1 cellular context compared by ENCODE assay signal in the genomic region with DNA sequence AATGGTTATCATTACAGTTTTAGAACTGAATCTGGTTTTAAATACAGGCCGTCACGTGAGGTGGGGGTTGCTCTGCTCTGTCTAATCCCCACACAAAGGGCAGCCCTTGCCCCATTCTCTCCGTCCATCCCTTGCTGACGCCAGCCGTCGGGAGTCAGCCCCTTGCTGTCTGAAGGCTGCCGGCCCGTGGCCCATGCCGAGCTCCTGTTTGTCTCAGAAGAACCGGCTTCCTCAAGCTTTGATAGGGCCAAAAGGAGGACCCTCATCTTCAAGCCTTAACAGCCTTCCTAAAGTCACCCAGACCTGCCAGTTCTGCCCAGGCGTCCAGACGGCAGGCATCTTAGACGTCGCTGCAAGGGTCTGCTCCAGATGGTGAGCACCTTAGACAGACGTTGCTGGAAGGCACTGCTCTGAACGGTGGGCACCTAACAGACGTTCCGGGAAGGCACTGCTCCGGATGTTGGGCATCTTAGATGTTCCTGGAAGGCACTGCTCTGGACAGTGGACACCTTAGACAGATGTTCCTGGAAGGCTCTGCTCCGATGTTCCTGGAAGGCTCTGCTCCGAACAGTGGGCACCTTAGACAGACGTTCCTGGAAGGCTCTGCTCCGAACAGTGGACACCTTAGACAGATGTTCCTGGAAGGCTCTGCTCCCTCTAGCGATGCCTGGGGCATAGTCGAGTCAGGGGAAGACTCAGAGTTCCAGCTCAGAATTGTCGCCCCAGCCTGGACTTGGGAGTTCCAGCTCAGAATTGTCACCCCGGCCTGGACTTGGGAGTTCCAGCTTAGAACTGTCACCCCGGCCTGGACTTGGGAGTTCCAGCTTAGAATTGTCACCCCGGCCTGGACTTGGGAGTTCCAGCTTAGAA.
TF ChIP-seq lines count a peak whose summit lies in the region.

No MANE protein-coding gene starts in this region.

TF ChIP-seq in H1, 55 proteins besides CTCF, POLR2A, EP300 and RAD21:
- TF ChIP-seq SIN3A (conservative IDR thresholded peaks at IDR 0.05 in 1 of 2, IDR thresholded peaks at IDR 0.05 in 1 of 2; ENCODE audit: low read depth in 1 of 2, low read length in 2 of 2) (no peak), PHF8 (conservative IDR thresholded peaks at IDR 0.05; ENCODE audit: low read depth, low read length) (no peak), SAP30 (IDR thresholded peaks at IDR 0.05; ENCODE audit: insufficient read depth, insufficient replicate concordance, low read length) (no peak), RNF2 (IDR thresholded peaks at IDR 0.05; ENCODE audit: borderline replicate concordance, low read depth, low read length, missing control alignments, poor library complexity, severe bottlenecking) (no peak), CTBP2 (IDR thresholded peaks at IDR 0.05; ENCODE audit: borderline replicate concordance, insufficient read depth, insufficient read length, low read length) (no peak), RFX5 (IDR thresholded peaks at IDR 0.05; ENCODE audit: borderline replicate concordance, low read depth, low read length) (no peak), BCL11A (IDR thresholded peaks at IDR 0.05; ENCODE audit: low read depth in 2 of 2, low read length in 2 of 2) (no peak), SUZ12 (IDR thresholded peaks at IDR 0.05; ENCODE audit: low read length) (no peak)
